In genomic region chr9:128416014-128416413, GRCh38 we compare ENCODE assay signal across 1 cellular context.
TF ChIP-seq lines count a peak whose summit lies in the region.

No MANE protein-coding gene starts in this region.

TF ChIP-seq in H1, 55 proteins besides CTCF, POLR2A, EP300 and RAD21:
- TF ChIP-seq USF2 (IDR thresholded peaks at IDR 0.05; ENCODE audit: low read length): 0 out of 2 replicates have a peak, but pooled peaks have one; percentile 9
- TF ChIP-seq ATF2 (IDR thresholded peaks at IDR 0.05; ENCODE audit: low read length): no peak
- no peak for TF ChIP-seq FOSL1 (IDR thresholded peaks at IDR 0.05; ENCODE audit: insufficient read depth, low read depth, low read length)
- no peak for TF ChIP-seq TAF7 (optimal IDR thresholded peaks at IDR 0.05; ENCODE audit: borderline replicate concordance, low read depth, low read length)
- TF ChIP-seq RNF2 (IDR thresholded peaks at IDR 0.05; ENCODE audit: borderline replicate concordance, low read depth, low read length, missing control alignments, poor library complexity, severe bottlenecking): no peak
- TF ChIP-seq SIRT6 (IDR thresholded peaks at IDR 0.05; ENCODE audit: low read length): no peak
- no peak for TF ChIP-seq KDM4A (IDR thresholded peaks at IDR 0.05; ENCODE audit: low read depth, low read length, severe bottlenecking)
- no peak for TF ChIP-seq BCL11A (IDR thresholded peaks at IDR 0.05; ENCODE audit: low read depth in 2 of 2, low read length in 2 of 2)
- TF ChIP-seq CBX5 (IDR thresholded peaks at IDR 0.05; ENCODE audit: low read depth, low read length): no peak
- TF ChIP-seq SP1 (IDR thresholded peaks at IDR 0.05; ENCODE audit: low read depth, low read length): peak; percentile 50; the same call in 1 of the 2 replicates
- TF ChIP-seq NRF1 (IDR thresholded peaks at IDR 0.05; ENCODE audit: low read depth, low read length): no peak
- TF ChIP-seq CHD7 (IDR thresholded peaks at IDR 0.05; ENCODE audit: insufficient replicate concordance, low read length): no peak
- TF ChIP-seq POU5F1 (IDR thresholded peaks at IDR 0.05; ENCODE audit: low read depth, low read length): no peak
- no peak for TF ChIP-seq SRF (IDR thresholded peaks at IDR 0.05; ENCODE audit: low read depth, low read length)
- no peak for TF ChIP-seq SIN3A (conservative IDR thresholded peaks at IDR 0.05 in 1 of 2, IDR thresholded peaks at IDR 0.05 in 1 of 2; ENCODE audit: low read depth in 1 of 2, low read length in 2 of 2)
- TF ChIP-seq HDAC6 (IDR thresholded peaks at IDR 0.05; ENCODE audit: low read depth, low read length): no peak
